ENCODE assay signal across 16 cellular contexts in genomic region chr22:32996276-32996675, GRCh38.
A peak's percentile ranks its signal among the peaks of the same experiment; 100 is the strongest.
DNase-seq lines count a peak whose midpoint lies in the region; ATAC-seq, FAIRE-seq and TF ChIP-seq lines count a peak whose summit lies in the region.
"Had no signal": no experiment of that assay in that cellular context is flagged by ENCODE, and none has a peak within 500 bp of the region (broad histone marks: within the 10 kb centered on the region; RNA-seq: fewer than 3 reads in every experiment).

No MANE protein-coding gene starts in this region.

- intact Hi-C loops in left ventricle myocardium inferior (cut with micrococcal nuclease): no loop called here
- intact Hi-C loops in Right ventricle myocardium inferior (cut with DNase I): no loop called here
- intact Hi-C loops in lower lobe of right lung (cut with DNase I): no loop called here
- intact Hi-C loops in vagina (cut with DNase I): loop anchor here (10.0 kb wide), 1 partner anchor 191 kb away; the partner anchor contains the start of gene TIMP3

- no peak overlapping the region for H3K4me3 Mint-ChIP-seq in effector memory CD8-positive, alpha-beta T cell
- H3K4me3 Mint-ChIP-seq: CD4-positive, alpha-beta T cell; H9 had no signal

- DNase-seq in left ventricle myocardium inferior (no peak), Right ventricle myocardium inferior (ENCODE audit: missing footprints) (no peak), bronchial epithelial cell (ENCODE audit: low read depth) (no peak), lower lobe of right lung (no peak), vagina (ENCODE audit: extremely low spot score in 2 of 2) (no peak), epidermal melanocyte (ENCODE audit: insufficient read length, low spot score) (no peak)
- DNase-seq in effector memory CD8-positive, alpha-beta T cell: no peak
- no peak for DNase-seq in activated CD8-positive, alpha-beta memory T cell treated with anti-CD3 and anti-CD28 coated beads, Interleukin-2, amount 50 U/mL, for 4 hours
- DNase-seq: Caco-2; CD4-positive, alpha-beta T cell; GDM1; H9; NCI-H1417 treated with DMSO at 0.1 percent for 48 hours; NCI-H187 treated with DMSO at 0.1 percent for 48 hours; NCI-H524 had no signal

- TF ChIP-seq CTCF in left ventricle myocardium inferior (IDR thresholded peaks at IDR 0.05; ENCODE audit: borderline replicate concordance) (no peak), bronchial epithelial cell (IDR thresholded peaks at IDR 0.05; ENCODE audit: insufficient read depth, low read length, severe bottlenecking) (no peak), lower lobe of right lung (IDR thresholded peaks at IDR 0.05) (no peak), vagina (IDR thresholded peaks at IDR 0.05) (no peak)

- H3K27me3 ChIP-seq in left ventricle myocardium inferior (ENCODE audit: low read depth) (no peaks in the 10 kb centered on the region), bronchial epithelial cell (ENCODE audit: control insufficient read depth, insufficient read depth, low read length) (no peaks in the 10 kb centered on the region), lower lobe of right lung (ENCODE audit: low read depth) (no peaks in the 10 kb centered on the region), vagina (no peaks in the 10 kb centered on the region)

- H3K4me3 ChIP-seq in left ventricle myocardium inferior (no peak overlapping the region), bronchial epithelial cell (ENCODE audit: low read depth, low read length) (no peak overlapping the region), lower lobe of right lung (no peak overlapping the region), vagina (no peak overlapping the region)

- no peak overlapping the region for H3K27ac Mint-ChIP-seq in effector memory CD8-positive, alpha-beta T cell
- H3K27ac Mint-ChIP-seq: CD4-positive, alpha-beta T cell; H9 had no signal

- ATAC-seq in Right ventricle myocardium inferior (no peak), lower lobe of right lung (no peak)
- no peak for ATAC-seq in effector memory CD8-positive, alpha-beta T cell (replicated peaks)

- H3K4me1 Mint-ChIP-seq in effector memory CD8-positive, alpha-beta T cell (ENCODE audit: low read depth in 2 of 2): no peaks in the 10 kb centered on the region

- TF ChIP-seq POLR2A in vagina (IDR thresholded peaks at IDR 0.05): no peak

- H3K36me3 ChIP-seq in left ventricle myocardium inferior (no peaks in the 10 kb centered on the region), bronchial epithelial cell (ENCODE audit: control insufficient read depth, insufficient read depth, low read length) (no peaks in the 10 kb centered on the region), lower lobe of right lung (no peaks in the 10 kb centered on the region), vagina (no peaks in the 10 kb centered on the region)

- H3K9me3 Mint-ChIP-seq in effector memory CD8-positive, alpha-beta T cell: no peaks in the 10 kb centered on the region
- H3K9me3 Mint-ChIP-seq: CD4-positive, alpha-beta T cell; H9 had no signal

- H3K36me3 Mint-ChIP-seq in effector memory CD8-positive, alpha-beta T cell (ENCODE audit: insufficient read depth): no peaks in the 10 kb centered on the region

- H3K27ac ChIP-seq in left ventricle myocardium inferior (replicated peaks): peak overlapping the region; percentile 24
- peak overlapping the region; percentile 61 for H3K27ac ChIP-seq in lower lobe of right lung
- peak overlapping the region; percentile 61 for H3K27ac ChIP-seq in vagina
- H3K27ac ChIP-seq: KMS-11 had no signal

- H3K9me3 ChIP-seq in left ventricle myocardium inferior (replicated peaks): no peaks in the 10 kb centered on the region
- H3K9me3 ChIP-seq in lower lobe of right lung: no peaks in the 10 kb centered on the region
- no peaks in the 10 kb centered on the region for H3K9me3 ChIP-seq in vagina
- H3K9me3 ChIP-seq: Caco-2 had no signal

- peaks cover 0 to 24% of the 10 kb centered on the region in 2 donors for H3K27me3 Mint-ChIP-seq in effector memory CD8-positive, alpha-beta T cell

- H3K4me1 ChIP-seq in left ventricle myocardium inferior: peaks cover 33% of the 10 kb centered on the region
- H3K4me1 ChIP-seq in lower lobe of right lung: peaks cover 44% of the 10 kb centered on the region
- H3K4me1 ChIP-seq in vagina: peaks cover 51% of the 10 kb centered on the region
- H3K4me1 ChIP-seq: Caco-2 had no signal

- peak; percentile 13 for FAIRE-seq in bronchial epithelial cell (lab: Jason Lieb, UNC)
